ENCODE assay signal across 24 cellular contexts in genomic region chr14:50381008-50381407, GRCh38.
"Had no signal": no experiment of that assay in that cellular context is flagged by ENCODE, and none has a peak within 500 bp of the region (broad histone marks: within the 10 kb centered on the region; RNA-seq: fewer than 3 reads in every experiment).

No MANE protein-coding gene starts in this region.

- H3K27me3 ChIP-seq: left lung, ovary, sigmoid colon, spleen, suprapubic skin, tibial artery, vagina had no signal

- H3K27ac ChIP-seq: left lung, ovary, prostate gland, sigmoid colon, spleen, suprapubic skin, thoracic aorta, tibial artery, vagina had no signal

- FAIRE-seq: islet of Langerhans, small intestine had no signal

- H3K36me3 ChIP-seq: left lung, ovary, prostate gland, suprapubic skin, thoracic aorta, tibial artery, vagina had no signal

- H3K4me1 ChIP-seq: left lung, prostate gland, spleen, suprapubic skin, vagina had no signal

- H3K4me3 ChIP-seq: left lung, lung, mucosa of descending colon, ovary, prostate gland, sigmoid colon, spleen, suprapubic skin, thoracic aorta, tibial artery, vagina had no signal

- DNase-seq: hypothalamus; immature natural killer cell; left lung; midbrain; mucosa of descending colon; naive thymus-derived CD4-positive, alpha-beta T cell; ovary; posterior cingulate gyrus; retina; right cardiac atrium; sigmoid colon; small intestine; spleen; stimulated activated CD4-positive, alpha-beta T cell treated with anti-CD3 and anti-CD28 coated beads, Interleukin-4, amount 100 ng/mL, for 24 hours; stimulated activated naive CD4-positive, alpha-beta T cell; tibial artery had no signal

- ATAC-seq: naive thymus-derived CD4-positive, alpha-beta T cell; natural killer cell treated with Interleukin-12 subunit alpha and Interleukin-12 subunit beta and Interleukin-15 and Interleukin-18, amount 100 ng/mL, for 72 hours; right cardiac atrium; stimulated activated effector memory CD8-positive, alpha-beta T cell treated with anti-CD3 and anti-CD28 coated beads, Interleukin-12 subunit alpha, Interleukin-12 subunit beta, amount 100 ng/mL, for 72 hours had no signal

- H3K9me3 ChIP-seq: left lung, mucosa of descending colon, ovary, prostate gland, sigmoid colon, spleen, suprapubic skin, thoracic aorta, tibial artery, vagina had no signal
